In the genomic region with DNA sequence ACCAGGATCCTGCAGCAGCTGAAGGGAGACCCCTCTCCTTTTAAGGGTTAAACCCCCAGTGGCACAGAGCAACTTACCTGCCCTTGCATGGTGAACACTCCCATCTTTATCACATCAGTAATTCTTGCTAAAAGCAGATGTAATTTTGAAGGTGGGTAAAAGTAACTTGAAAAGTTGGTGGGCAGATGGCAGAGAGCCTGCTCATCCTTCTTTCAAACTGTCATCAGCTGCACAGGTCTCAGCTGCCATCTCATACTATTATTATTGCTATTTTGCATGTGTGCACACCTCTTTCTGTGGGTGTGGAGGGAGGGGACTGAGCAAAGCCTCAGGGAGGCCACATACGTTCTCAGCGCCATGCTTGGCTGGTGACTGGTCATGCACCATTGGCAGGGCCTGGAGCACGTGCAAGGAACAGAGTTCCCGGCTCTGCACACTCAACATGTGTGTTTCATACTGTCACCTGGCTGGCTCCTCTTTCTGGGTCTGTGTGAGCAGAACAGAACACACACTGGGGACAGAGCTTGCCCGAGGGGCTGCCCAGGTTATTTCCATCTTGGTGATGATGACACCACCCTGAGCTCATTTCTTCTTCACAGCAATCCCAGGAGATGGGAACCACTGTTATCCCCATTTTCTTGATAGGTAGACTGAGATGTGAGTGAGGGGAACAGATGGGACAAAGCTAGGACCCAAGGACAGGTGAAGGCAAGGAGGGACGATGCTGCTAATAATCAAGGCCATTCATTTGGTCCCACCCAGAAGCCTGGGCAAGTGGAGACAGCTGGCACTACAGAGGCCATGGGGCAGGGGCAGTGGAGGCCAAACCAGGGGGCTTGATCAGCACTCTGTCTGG, we compare ENCODE assay signal across 11 cellular contexts.
DNase-seq lines count a peak whose midpoint lies in the region; ATAC-seq and TF ChIP-seq lines count a peak whose summit lies in the region.
"Had no signal": no experiment of that assay in that cellular context is flagged by ENCODE, and none has a peak within 500 bp of the region (broad histone marks: within the 10 kb centered on the region; RNA-seq: fewer than 3 reads in every experiment).

No MANE protein-coding gene starts in this region.

- 81 to 87% methylated on average over 6 of the region's 6 CpGs for WGBS in sigmoid colon, 2 donors

- peaks cover 2% of the 10 kb centered on the region for H3K4me1 Mint-ChIP-seq in activated naive CD4-positive, alpha-beta T cell treated with anti-CD3 and anti-CD28 coated beads, Interleukin-2, amount 10 ng/mL, durations not matched to agents 7 days and 5 days
- H3K4me1 Mint-ChIP-seq in activated T-cell treated with anti-CD3 and anti-CD28 coated beads, Interleukin-2, amount 50 U/mL, for 72 hours (ENCODE audit: low read depth) = no peaks in the 10 kb centered on the region
- H3K4me1 Mint-ChIP-seq: activated CD4-positive, alpha-beta T cell treated with anti-CD3 and anti-CD28 coated beads for 36 hours had no signal

- CTCF ChIA-PET in activated naive CD4-positive, alpha-beta T cell treated with anti-CD3 and anti-CD28 coated beads, Interleukin-2, amount 10 ng/mL, durations not matched to agents 7 days and 5 days (lab: Charles Lee) = no interaction called here

- no peak for TF ChIP-seq POLR2A in sigmoid colon (IDR thresholded peaks at IDR 0.05)

- H3K27ac ChIP-seq in sigmoid colon = no peak overlapping the region
- H3K27ac ChIP-seq: tibial artery had no signal

- no peak overlapping the region for H3K4me3 ChIP-seq in sigmoid colon
- H3K4me3 ChIP-seq: tibial artery had no signal

- H3K4me1 ChIP-seq in sigmoid colon = peaks cover 0 to 9% (median 7%) of the 10 kb centered on the region in 4 donors

- DNase-seq in kidney tubule cell (ENCODE audit: low spot score) (peak; percentile 55), sigmoid colon (no peak), GDM1 (lab: John Stamatoyannopoulos, UW) (no peak)
- no peak for DNase-seq in activated naive CD4-positive, alpha-beta T cell treated with anti-CD3 and anti-CD28 coated beads, Interleukin-2, amount 10 ng/mL, durations not matched to agents 7 days and 5 days
- no peak for DNase-seq in activated T-cell treated with anti-CD3 and anti-CD28 coated beads, Interleukin-2, amount 50 U/mL, for 72 hours
- DNase-seq: activated CD4-positive, alpha-beta T cell treated with anti-CD3 and anti-CD28 coated beads for 36 hours; dermis blood vessel endothelial cell; tibial artery had no signal

- H3K9me3 Mint-ChIP-seq in activated naive CD4-positive, alpha-beta T cell treated with anti-CD3 and anti-CD28 coated beads, Interleukin-2, amount 10 ng/mL, durations not matched to agents 7 days and 5 days = peaks cover 1% of the 10 kb centered on the region
- H3K9me3 Mint-ChIP-seq in activated T-cell treated with anti-CD3 and anti-CD28 coated beads, Interleukin-2, amount 50 U/mL, for 72 hours = no peaks in the 10 kb centered on the region

- H3K36me3 Mint-ChIP-seq in activated naive CD4-positive, alpha-beta T cell treated with anti-CD3 and anti-CD28 coated beads, Interleukin-2, amount 10 ng/mL, durations not matched to agents 7 days and 5 days = no peaks in the 10 kb centered on the region
- no peaks in the 10 kb centered on the region for H3K36me3 Mint-ChIP-seq in activated T-cell treated with anti-CD3 and anti-CD28 coated beads, Interleukin-2, amount 50 U/mL, for 72 hours (ENCODE audit: insufficient read depth in 2 of 2)

- H3K36me3 ChIP-seq in sigmoid colon = no peaks in the 10 kb centered on the region
- H3K36me3 ChIP-seq: tibial artery had no signal

- TF ChIP-seq EP300 in sigmoid colon (IDR thresholded peaks at IDR 0.05) = no peak

- no peaks in the 10 kb centered on the region for H3K9me3 ChIP-seq in sigmoid colon
- H3K9me3 ChIP-seq: tibial artery had no signal

- H3K27me3 ChIP-seq in sigmoid colon = no peaks in the 10 kb centered on the region

- H3K27ac Mint-ChIP-seq in activated naive CD4-positive, alpha-beta T cell treated with anti-CD3 and anti-CD28 coated beads, Interleukin-2, amount 10 ng/mL, durations not matched to agents 7 days and 5 days = no peak overlapping the region
- no peak overlapping the region for H3K27ac Mint-ChIP-seq in activated T-cell treated with anti-CD3 and anti-CD28 coated beads, Interleukin-2, amount 50 U/mL, for 72 hours
- H3K27ac Mint-ChIP-seq: activated CD4-positive, alpha-beta T cell treated with anti-CD3 and anti-CD28 coated beads for 36 hours had no signal

- ATAC-seq in GM18519 (IDR thresholded peaks at IDR 0.05; ENCODE audit: low FRiP score, unreplicated experiment) (peak; percentile 70), GM21423 (IDR thresholded peaks at IDR 0.05; ENCODE audit: unreplicated experiment) (peak; percentile 87), HG03280 (IDR thresholded peaks at IDR 0.05; ENCODE audit: unreplicated experiment) (peak; percentile 82)
- no peak for ATAC-seq in activated T-cell treated with anti-CD3 and anti-CD28 coated beads, Interleukin-2, amount 50 U/mL, for 72 hours (replicated peaks in 1 of 2)
- ATAC-seq: activated CD4-positive, alpha-beta T cell treated with anti-CD3 and anti-CD28 coated beads for 36 hours had no signal

- TF ChIP-seq CTCF in sigmoid colon (IDR thresholded peaks at IDR 0.05) = no peak

- H3K4me3 Mint-ChIP-seq in activated naive CD4-positive, alpha-beta T cell treated with anti-CD3 and anti-CD28 coated beads, Interleukin-2, amount 10 ng/mL, durations not matched to agents 7 days and 5 days = no peak overlapping the region
- no peak overlapping the region for H3K4me3 Mint-ChIP-seq in activated T-cell treated with anti-CD3 and anti-CD28 coated beads, Interleukin-2, amount 50 U/mL, for 72 hours
- H3K4me3 Mint-ChIP-seq: activated CD4-positive, alpha-beta T cell treated with anti-CD3 and anti-CD28 coated beads for 36 hours had no signal

- intact Hi-C loops in sigmoid colon (cut with DNase I) = no loop called here

- peaks cover 33% of the 10 kb centered on the region for H3K27me3 Mint-ChIP-seq in activated naive CD4-positive, alpha-beta T cell treated with anti-CD3 and anti-CD28 coated beads, Interleukin-2, amount 10 ng/mL, durations not matched to agents 7 days and 5 days
- no peaks in the 10 kb centered on the region for H3K27me3 Mint-ChIP-seq in activated T-cell treated with anti-CD3 and anti-CD28 coated beads, Interleukin-2, amount 50 U/mL, for 72 hours (ENCODE audit: low read depth)
- H3K27me3 Mint-ChIP-seq: activated CD4-positive, alpha-beta T cell treated with anti-CD3 and anti-CD28 coated beads for 36 hours had no signal

Comparison
In these comparisons a context has a peak if more than half of its experiments do, and no peak if none do; other contexts are left out.
1. ATAC-seq: peak in GM18519 (single experiment), GM21423 (single experiment) and HG03280 (single experiment); none in activated T-cell treated with anti-CD3 and anti-CD28 coated beads, Interleukin-2, amount 50 U/mL, for 72 hours (0 of 2).